In genomic region chr1:10652626-10653025, GRCh38 we compare ENCODE assay signal across 19 cellular contexts.
DNase-seq lines count a peak whose midpoint lies in the region; ATAC-seq, FAIRE-seq and TF ChIP-seq lines count a peak whose summit lies in the region.
"Had no signal": no experiment of that assay in that cellular context is flagged by ENCODE, and none has a peak within 500 bp of the region (broad histone marks: within the 10 kb centered on the region; RNA-seq: fewer than 3 reads in every experiment).

No MANE protein-coding gene starts in this region.

- H3K36me3 Mint-ChIP-seq in astrocyte (ENCODE audit: low read depth, unreplicated experiment): peaks cover 2% of the 10 kb centered on the region

- WGBS in lung, 2 donors: 70 to 82% methylated on average over 12 of the region's 12 CpGs
- WGBS in thyroid gland, 2 donors: 91 to 93% methylated on average over 9 to 10 of the region's 12 CpGs
- 68 to 70% methylated on average over 12 of the region's 12 CpGs for WGBS in aorta, 2 donors

- intact Hi-C loops in thyroid gland (cut with DNase I) (no loop called here), aorta (cut with DNase I) (no loop called here)

- H3K9me3 ChIP-seq in astrocyte (ENCODE audit: insufficient read depth, low read depth, low read length) (no peaks in the 10 kb centered on the region), lung (ENCODE audit: control insufficient read depth in 2 of 2, insufficient read depth in 1 of 2, low read length in 1 of 2) (no peaks in the 10 kb centered on the region), thyroid gland (no peaks in the 10 kb centered on the region), aorta (ENCODE audit: control insufficient read depth, low read length) (no peaks in the 10 kb centered on the region)
- H3K9me3 ChIP-seq: BE2C, MG63, SJSA1 had no signal

- ATAC-seq in lung (ENCODE audit: insufficient read depth, low FRiP score): no peak
- ATAC-seq in aorta (ENCODE audit: low FRiP score): no peak
- ATAC-seq in GM21423 (IDR thresholded peaks at IDR 0.05; ENCODE audit: unreplicated experiment): no peak
- ATAC-seq: CD8-positive, alpha-beta T cell had no signal

- no peak for TF ChIP-seq POLR2A in thyroid gland (IDR thresholded peaks at IDR 0.05)

- H3K27me3 ChIP-seq in astrocyte (ENCODE audit: insufficient read depth, low read length): no peaks in the 10 kb centered on the region
- no peaks in the 10 kb centered on the region for H3K27me3 ChIP-seq in lung (ENCODE audit: control insufficient read depth, insufficient read depth)
- H3K27me3 ChIP-seq in thyroid gland: no peaks in the 10 kb centered on the region
- no peaks in the 10 kb centered on the region for H3K27me3 ChIP-seq in aorta (ENCODE audit: control insufficient read depth in 1 of 2, insufficient read depth in 2 of 2, low read length in 1 of 2)
- H3K27me3 ChIP-seq: BE2C, MG63 had no signal

- TF ChIP-seq CTCF in astrocyte (IDR thresholded peaks at IDR 0.05; ENCODE audit: insufficient read depth, low read depth, low read length): no peak
- TF ChIP-seq CTCF in lung (IDR thresholded peaks at IDR 0.05; ENCODE audit: control extremely low read depth, extremely low read depth): no peak
- no peak for TF ChIP-seq CTCF in thyroid gland (IDR thresholded peaks at IDR 0.05)

- H3K27me3 Mint-ChIP-seq in astrocyte (ENCODE audit: low read depth, unreplicated experiment): peaks cover 13% of the 10 kb centered on the region

- no peak overlapping the region for H3K4me3 Mint-ChIP-seq in astrocyte (ENCODE audit: unreplicated experiment)
- H3K4me3 Mint-ChIP-seq: CD8-positive, alpha-beta T cell; HFFc6 had no signal

- H3K9ac ChIP-seq in astrocyte (ENCODE audit: low read length): no peak overlapping the region
- H3K9ac ChIP-seq: KMS-11 had no signal

- no peaks in the 10 kb centered on the region for H3K79me2 ChIP-seq in astrocyte (ENCODE audit: insufficient read depth, low read length)

- H3K36me3 ChIP-seq in astrocyte (ENCODE audit: insufficient read depth, low read length) (no peaks in the 10 kb centered on the region), lung (ENCODE audit: control insufficient read depth in 2 of 2, insufficient read depth in 2 of 2, low read length in 2 of 2) (peaks cover 0 to 51% of the 10 kb centered on the region in 2 donors), thyroid gland (peaks cover 0 to 16% of the 10 kb centered on the region in 2 donors), aorta (ENCODE audit: control insufficient read depth in 1 of 2, insufficient read depth in 2 of 2, low read length in 1 of 2) (peaks cover 0 to 2% of the 10 kb centered on the region in 2 donors)
- H3K36me3 ChIP-seq: MG63, SJSA1 had no signal

- H4K20me1 ChIP-seq in astrocyte (ENCODE audit: insufficient read depth, low read length): no peaks in the 10 kb centered on the region

- H3K4me3 ChIP-seq in astrocyte (ENCODE audit: insufficient read depth, low read depth, low read length) (no peak overlapping the region), lung (no peak overlapping the region), thyroid gland (replicated peaks in 1 of 3) (no peak overlapping the region), aorta (ENCODE audit: low read length in 2 of 2) (no peak overlapping the region)
- H3K4me3 ChIP-seq: MG63, SJSA1 had no signal

- H3K4me1 ChIP-seq in astrocyte (ENCODE audit: insufficient read depth, low read length): no peaks in the 10 kb centered on the region
- peaks cover 0 to 7% of the 10 kb centered on the region in 2 donors for H3K4me1 ChIP-seq in lung (ENCODE audit: control insufficient read depth in 2 of 2, insufficient read depth in 2 of 2, low read length in 2 of 2)
- peaks cover 13 to 14% of the 10 kb centered on the region in 2 donors for H3K4me1 ChIP-seq in thyroid gland
- no peaks in the 10 kb centered on the region for H3K4me1 ChIP-seq in aorta (ENCODE audit: control insufficient read depth in 1 of 2, insufficient read depth in 2 of 2, low read length in 2 of 2)
- H3K4me1 ChIP-seq: BE2C, SJSA1 had no signal

- H3K27ac Mint-ChIP-seq in astrocyte (ENCODE audit: unreplicated experiment): peak overlapping the region; percentile 53
- H3K27ac Mint-ChIP-seq: CD8-positive, alpha-beta T cell; HFFc6 had no signal

- no peaks in the 10 kb centered on the region for H3K9me3 Mint-ChIP-seq in astrocyte (ENCODE audit: unreplicated experiment)
- H3K9me3 Mint-ChIP-seq: CD8-positive, alpha-beta T cell; HFFc6 had no signal

- no peak overlapping the region for H2AFZ ChIP-seq in astrocyte (ENCODE audit: low read depth, low read length)

- FAIRE-seq in astrocyte (lab: Jason Lieb, UNC): no peak

- peak; percentile 77 for DNase-seq in NCI-H2029 (lab: John Stamatoyannopoulos, UW)
- DNase-seq in astrocyte (ENCODE audit: low read depth): no peak
- DNase-seq in lung (ENCODE audit: low spot score): peak; percentile 58
- peak in 1 of 2 donors; percentile 37 for DNase-seq in thyroid gland
- no peak for DNase-seq in NCI-H2227 (lab: John Stamatoyannopoulos, UW; ENCODE audit: unreplicated experiment)
- DNase-seq in aorta: no peak
- DNase-seq: BE2C; CD8-positive, alpha-beta T cell; GOT3; HFFc6; MG63; NCI-H1105 treated with DMSO at 0.1 percent for 48 hours; NCI-H187 treated with DMSO at 0.1 percent for 48 hours; NCI-H510A treated with DMSO at 0.1 percent for 48 hours; OCI-M1; RPMI8226 had no signal

- H3K27ac ChIP-seq in astrocyte (ENCODE audit: low read depth, low read length) (no peak overlapping the region), lung (ENCODE audit: low read depth in 1 of 2, low read length in 1 of 2) (peak overlapping the region in 1 of 2 donors; percentile 20), thyroid gland (peak overlapping the region; percentile 63 to 81 (median 78)), aorta (ENCODE audit: low read depth in 1 of 2, low read length in 2 of 2) (no peak overlapping the region)
- H3K27ac ChIP-seq: KMS-11, SJSA1 had no signal

- no peak overlapping the region for H3K4me2 ChIP-seq in astrocyte (ENCODE audit: low read length)
- H3K4me2 ChIP-seq: KMS-11 had no signal

- H3K4me1 Mint-ChIP-seq in astrocyte (ENCODE audit: low read depth, unreplicated experiment): peaks cover 2% of the 10 kb centered on the region

Comparison
In these comparisons a context has a peak if more than half of its experiments do, and no peak if none do; other contexts are left out.
1. DNase-seq: peak in NCI-H2029 (single experiment) and lung (single experiment); none in astrocyte (single experiment), NCI-H2227 (single experiment) and aorta (0 of 2).
2. H3K27ac ChIP-seq: peak in thyroid gland (3 of 3); none in astrocyte (single experiment) and aorta (0 of 2).